10 cellular contexts compared by ENCODE assay signal in the genomic region with DNA sequence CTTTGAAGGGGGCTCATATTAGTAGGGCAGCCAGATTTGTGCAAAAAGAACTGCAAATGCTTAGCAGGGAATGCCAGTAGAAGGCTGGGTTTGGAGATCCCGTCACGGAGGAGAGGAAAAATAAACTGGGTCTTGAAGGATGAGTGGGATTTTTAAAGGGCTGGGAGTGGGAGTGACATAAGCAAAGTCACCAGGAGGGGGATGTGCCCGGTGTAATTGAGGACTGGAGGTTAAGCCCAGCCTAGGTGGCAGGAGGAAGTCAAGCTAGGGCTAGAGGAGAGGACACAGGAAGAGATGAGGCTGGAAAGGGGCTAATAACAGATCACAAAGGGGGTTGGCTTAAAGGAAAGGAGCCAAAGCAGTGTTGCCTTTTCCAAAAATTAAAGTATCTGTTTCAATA. TPM values are rescaled to one million over a fixed set of nuclear protein-coding genes. Genes with fewer than 3 reads are reported as not detected.
"Had no signal": no experiment of that assay in that cellular context is flagged by ENCODE, and none has a peak within 500 bp of the region (broad histone marks: within the 10 kb centered on the region; RNA-seq: fewer than 3 reads in every experiment).

No MANE protein-coding gene starts in this region.

- H3K9ac ChIP-seq: GM23248 had no signal

- H3K4me1 ChIP-seq: HAP-1 had no signal

- H3K4me3 Mint-ChIP-seq: GM23338, H9 had no signal

- H3K9me3 ChIP-seq: HAP-1 had no signal

- FAIRE-seq: H1, H54 had no signal

- H3K9me3 Mint-ChIP-seq: GM23338, H9 had no signal

- DNase-seq: GM23248, GOT3, H7, H9, HCEC 1CT had no signal

- H3K27ac Mint-ChIP-seq: GM23338 had no signal

- H3K36me3 ChIP-seq: HAP-1 had no signal

- H3K27ac ChIP-seq: GM23248 had no signal

- H3K4me1 Mint-ChIP-seq: GM23338, H9 had no signal

- H3K4me3 ChIP-seq: GM23248, GM23338, HAP-1 had no signal

- H3K4me2 ChIP-seq: GM23338 had no signal

- H2AFZ ChIP-seq: GM23248, GM23338 had no signal

- ATAC-seq: GM23338, HCT116 had no signal

RNA-seq across cellular contexts. Expression of a gene that starts 26.4 kb away (rescaled TPM):
- total RNA-seq: GM23338, H1 had no signal
